ENCODE assay signal across 16 cellular contexts in genomic region chr10:104035817-104036384, GRCh38. TPM values are rescaled to one million over a fixed set of nuclear protein-coding genes. Genes with fewer than 3 reads are reported as not detected.
DNase-seq lines count a peak whose midpoint lies in the region; ATAC-seq and TF ChIP-seq lines count a peak whose summit lies in the region.
"Had no signal": no experiment of that assay in that cellular context is flagged by ENCODE, and none has a peak within 500 bp of the region (broad histone marks: within the 10 kb centered on the region; RNA-seq: fewer than 3 reads in every experiment).

No MANE protein-coding gene starts in this region.

- no peaks in the 10 kb centered on the region for H3K27me3 ChIP-seq in PC-9 (ENCODE audit: insufficient read depth, low read depth)
- H3K27me3 ChIP-seq: right atrium auricular region had no signal

- H3K4me3 Mint-ChIP-seq in Calu3 (ENCODE audit: low read depth, unreplicated experiment) (no peak overlapping the region), endothelial cell (ENCODE audit: unreplicated experiment) (peak overlapping the region; percentile 17)
- no peak overlapping the region for H3K4me3 Mint-ChIP-seq in natural killer cell treated with Interleukin-12 subunit alpha and Interleukin-12 subunit beta and Interleukin-15 and Interleukin-18, amount 100 ng/mL, for 72 hours
- H3K4me3 Mint-ChIP-seq: CD8-positive, alpha-beta memory T cell had no signal

- no peak overlapping the region for H3K4me3 ChIP-seq in PC-9
- H3K4me3 ChIP-seq: lung, right atrium auricular region had no signal

- no peak overlapping the region for H3K27ac ChIP-seq in PC-9
- H3K27ac ChIP-seq: right atrium auricular region had no signal

- in situ Hi-C loops in GM13977 (cut with MboI; ENCODE audit: low pct_unique_long_range_greater_than_20kb, low sequenced_read_pairs, unreplicated experiment) = no loop called here

- intact Hi-C loops in Calu3 (cut with micrococcal nuclease; ENCODE audit: unreplicated experiment) (no loop called here), PC-9 (cut with micrococcal nuclease; ENCODE audit: unreplicated experiment) (no loop called here)

- no peaks in the 10 kb centered on the region for H3K79me2 ChIP-seq in PC-9 (ENCODE audit: low read depth)

- H3K4me2 ChIP-seq in PC-9 = no peak overlapping the region

- H3K36me3 ChIP-seq in PC-9 (ENCODE audit: low read depth) = no peaks in the 10 kb centered on the region

- BruUV-seq in Calu3 (replicated peaks; lab: Mats Ljungman, UMichigan) = no TSS peak
- no TSS peak for BruUV-seq in PC-9 (replicated peaks; lab: Mats Ljungman, UMichigan)

- no peaks in the 10 kb centered on the region for H3F3A ChIP-seq in PC-9 (ENCODE audit: insufficient read depth, low read depth)

- peak overlapping the region; percentile 9 for H3K27ac Mint-ChIP-seq in Calu3 (ENCODE audit: unreplicated experiment)
- no peak overlapping the region for H3K27ac Mint-ChIP-seq in endothelial cell (ENCODE audit: unreplicated experiment)
- H3K27ac Mint-ChIP-seq in natural killer cell treated with Interleukin-12 subunit alpha and Interleukin-12 subunit beta and Interleukin-15 and Interleukin-18, amount 100 ng/mL, for 72 hours = no peak overlapping the region

- H3K27me3 Mint-ChIP-seq in Calu3 (ENCODE audit: unreplicated experiment) = no peaks in the 10 kb centered on the region
- peaks cover 22% of the 10 kb centered on the region for H3K27me3 Mint-ChIP-seq in endothelial cell (ENCODE audit: unreplicated experiment)
- no peaks in the 10 kb centered on the region for H3K27me3 Mint-ChIP-seq in natural killer cell treated with Interleukin-12 subunit alpha and Interleukin-12 subunit beta and Interleukin-15 and Interleukin-18, amount 100 ng/mL, for 72 hours
- H3K27me3 Mint-ChIP-seq: CD8-positive, alpha-beta memory T cell had no signal

- H3K4me1 ChIP-seq in PC-9 (replicated peaks; ENCODE audit: insufficient read depth) = no peaks in the 10 kb centered on the region
- H3K4me1 ChIP-seq: right atrium auricular region had no signal

- H2AFZ ChIP-seq in PC-9 = no peak overlapping the region

- POLR2A ChIA-PET in PC-9 (lab: Charles Lee; ENCODE audit: unreplicated experiment) = no interaction called here

- no peak for DNase-seq in Calu3
- DNase-seq in GM13977 (ENCODE audit: low spot score) = peak; percentile 6
- DNase-seq in endothelial cell (ENCODE audit: low spot score) = no peak
- no peak for DNase-seq in natural killer cell treated with Interleukin-12 subunit alpha and Interleukin-12 subunit beta and Interleukin-15 and Interleukin-18, amount 100 ng/mL, for 72 hours (ENCODE audit: low spot score)
- DNase-seq in PC-9 = no peak
- DNase-seq in pons (ENCODE audit: low spot score) = no peak
- no peak for DNase-seq in dermis blood vessel endothelial cell
- DNase-seq: activated CD4-positive, alpha-beta T cell treated with anti-CD3 and anti-CD28 coated beads for 1 hour; activated gamma-delta T cell; CD8-positive, alpha-beta memory T cell; DMS79; NCI-H524; stimulated activated CD8-positive, alpha-beta memory T cell treated with anti-CD3 and anti-CD28 coated beads, Interleukin-4, amount 100 ng/mL, for 48 hours; SW 1271 had no signal

- no peak for TF ChIP-seq CTCF in Calu3 (IDR thresholded peaks at IDR 0.05; ENCODE audit: unreplicated experiment)
- TF ChIP-seq CTCF in GM13977 (IDR thresholded peaks at IDR 0.05; ENCODE audit: extremely low read depth, insufficient read depth, missing control alignments) = no peak
- no peak for TF ChIP-seq CTCF in endothelial cell (IDR thresholded peaks at IDR 0.05; ENCODE audit: unreplicated experiment)
- TF ChIP-seq CTCF in PC-9 (conservative IDR thresholded peaks at IDR 0.05) = no peak

- H3K9me3 Mint-ChIP-seq in Calu3 (ENCODE audit: low read depth, unreplicated experiment) (no peaks in the 10 kb centered on the region), endothelial cell (ENCODE audit: unreplicated experiment) (no peaks in the 10 kb centered on the region)
- no peaks in the 10 kb centered on the region for H3K9me3 Mint-ChIP-seq in natural killer cell treated with Interleukin-12 subunit alpha and Interleukin-12 subunit beta and Interleukin-15 and Interleukin-18, amount 100 ng/mL, for 72 hours
- H3K9me3 Mint-ChIP-seq: CD8-positive, alpha-beta memory T cell had no signal

- ATAC-seq in natural killer cell treated with Interleukin-12 subunit alpha and Interleukin-12 subunit beta and Interleukin-15 and Interleukin-18, amount 100 ng/mL, for 72 hours = peak; percentile 37 to 43

- CTCF ChIA-PET in Calu3 (lab: Charles Lee) = no interaction called here
- CTCF ChIA-PET in PC-9 (lab: Charles Lee) = no interaction called here

- no peaks in the 10 kb centered on the region for H3K9me2 ChIP-seq in PC-9 (ENCODE audit: insufficient read depth)

- H3K36me3 Mint-ChIP-seq in Calu3 (ENCODE audit: insufficient read depth, unreplicated experiment) (peaks cover 13% of the 10 kb centered on the region), endothelial cell (ENCODE audit: low read depth, unreplicated experiment) (peaks cover 16% of the 10 kb centered on the region)
- H3K36me3 Mint-ChIP-seq in natural killer cell treated with Interleukin-12 subunit alpha and Interleukin-12 subunit beta and Interleukin-15 and Interleukin-18, amount 100 ng/mL, for 72 hours = no peaks in the 10 kb centered on the region

- H3K4me1 Mint-ChIP-seq in Calu3 (ENCODE audit: low read depth, unreplicated experiment) (no peaks in the 10 kb centered on the region), endothelial cell (ENCODE audit: unreplicated experiment) (peaks cover 7% of the 10 kb centered on the region)
- no peaks in the 10 kb centered on the region for H3K4me1 Mint-ChIP-seq in natural killer cell treated with Interleukin-12 subunit alpha and Interleukin-12 subunit beta and Interleukin-15 and Interleukin-18, amount 100 ng/mL, for 72 hours (ENCODE audit: low read depth in 2 of 2)

- H4K20me1 ChIP-seq in PC-9 (ENCODE audit: insufficient read depth) = no peaks in the 10 kb centered on the region

- H3K9me3 ChIP-seq in PC-9 (ENCODE audit: insufficient read depth, low read depth) = no peaks in the 10 kb centered on the region
- H3K9me3 ChIP-seq: right atrium auricular region had no signal

RNA-seq across cellular contexts. Expression of gene COL17A1, which starts 49.8 kb away (rescaled TPM):
- 0.73 and 1.0 TPM in 2 replicates for total RNA-seq in Calu3 (2022)
- total RNA-seq in endothelial cell (ENCODE audit: unreplicated experiment) = 4.2 TPM
- total RNA-seq in natural killer cell treated with Interleukin-12 subunit alpha and Interleukin-12 subunit beta and Interleukin-15 and Interleukin-18, amount 100 ng/mL, for 72 hours = not detected
- total RNA-seq in PC-9 (2021) = 31.6 and 41.3 TPM in 2 replicates
- 0.34 and 0.84 TPM in 2 replicates for total RNA-seq in dermis blood vessel endothelial cell
- total RNA-seq: CD8-positive, alpha-beta memory T cell had no signal
